Comparison of ENCODE assay signal across 8 cellular contexts in genomic region chr18:63098014-63098981, GRCh38.
A peak's percentile ranks its signal among the peaks of the same experiment; 100 is the strongest.
DNase-seq lines count a peak whose midpoint lies in the region; ATAC-seq and TF ChIP-seq lines count a peak whose summit lies in the region.

No MANE protein-coding gene starts in this region.

- H3K27ac Mint-ChIP-seq in IgD-negative memory B cell: peak overlapping the region in 2 of 3 donors; percentile 37 to 41
- peak overlapping the region; percentile 82 for H3K27ac Mint-ChIP-seq in activated naive CD8-positive, alpha-beta T cell treated with anti-CD3 and anti-CD28 coated beads, Interleukin-2, amount 10 ng/mL, durations not matched to agents 7 days and 5 days

- H3K4me3 Mint-ChIP-seq in IgD-negative memory B cell: peak overlapping the region in 1 of 4 donors; percentile 5
- H3K4me3 Mint-ChIP-seq in activated naive CD8-positive, alpha-beta T cell treated with anti-CD3 and anti-CD28 coated beads, Interleukin-2, amount 10 ng/mL, durations not matched to agents 7 days and 5 days: peak overlapping the region; percentile 73

- ATAC-seq in GM21515 (IDR thresholded peaks at IDR 0.05; ENCODE audit: unreplicated experiment): peak; percentile 75
- peak; percentile 74 for ATAC-seq in activated naive CD8-positive, alpha-beta T cell treated with anti-CD3 and anti-CD28 coated beads, Interleukin-2, amount 10 ng/mL, durations not matched to agents 7 days and 5 days (ENCODE audit: low read depth)

- no peaks in the 10 kb centered on the region for H3K9me3 Mint-ChIP-seq in IgD-negative memory B cell
- H3K9me3 Mint-ChIP-seq in activated naive CD8-positive, alpha-beta T cell treated with anti-CD3 and anti-CD28 coated beads, Interleukin-2, amount 10 ng/mL, durations not matched to agents 7 days and 5 days: peaks cover 4% of the 10 kb centered on the region

- H3K27me3 Mint-ChIP-seq in IgD-negative memory B cell: peaks cover 11% of the 10 kb centered on the region
- H3K27me3 Mint-ChIP-seq in activated naive CD8-positive, alpha-beta T cell treated with anti-CD3 and anti-CD28 coated beads, Interleukin-2, amount 10 ng/mL, durations not matched to agents 7 days and 5 days: peaks cover 27% of the 10 kb centered on the region

- DNase-seq in GM10248 (ENCODE audit: extremely low spot score) (peak; percentile 65), MG63 (no peak), SW 1271 (lab: John Stamatoyannopoulos, UW) (no peak), T1000 (lab: John Stamatoyannopoulos, UW) (no peak), NCI-H2081 (lab: John Stamatoyannopoulos, UW) (no peak)
- DNase-seq in activated naive CD8-positive, alpha-beta T cell treated with anti-CD3 and anti-CD28 coated beads, Interleukin-2, amount 10 ng/mL, durations not matched to agents 7 days and 5 days: peak; percentile 68

- H3K36me3 Mint-ChIP-seq in IgD-negative memory B cell: peaks cover 3% of the 10 kb centered on the region
- peaks cover 6% of the 10 kb centered on the region for H3K36me3 Mint-ChIP-seq in activated naive CD8-positive, alpha-beta T cell treated with anti-CD3 and anti-CD28 coated beads, Interleukin-2, amount 10 ng/mL, durations not matched to agents 7 days and 5 days

- CTCF ChIA-PET in GM10248 (lab: Yijun Ruan, JAX): interaction anchor here (2.1 to 4.9 kb wide), 2 partner anchors 13 to 81 kb away, joined by 8 to 14 read pairs; no protein-coding TSS in a partner anchor

- POLR2A ChIA-PET in GM10248 (lab: Yijun Ruan, JAX): no interaction called here
- POLR2A ChIA-PET in activated naive CD8-positive, alpha-beta T cell treated with anti-CD3 and anti-CD28 coated beads, Interleukin-2, amount 10 ng/mL, durations not matched to agents 7 days and 5 days (lab: Charles Lee): interaction anchor here (1.6 kb wide), 1 partner anchor 23 kb away, joined by 3 read pairs; no protein-coding TSS in a partner anchor

- no peaks in the 10 kb centered on the region for H3K36me3 ChIP-seq in MG63

- no peaks in the 10 kb centered on the region for H3K9me3 ChIP-seq in MG63

- H3K4me1 Mint-ChIP-seq in IgD-negative memory B cell: peaks cover 5 to 13% (median 11%) of the 10 kb centered on the region in 3 donors
- peaks cover 49% of the 10 kb centered on the region for H3K4me1 Mint-ChIP-seq in activated naive CD8-positive, alpha-beta T cell treated with anti-CD3 and anti-CD28 coated beads, Interleukin-2, amount 10 ng/mL, durations not matched to agents 7 days and 5 days

- no peak overlapping the region for H3K4me3 ChIP-seq in MG63

- TF ChIP-seq CTCF in GM10248 (IDR thresholded peaks at IDR 0.05; ENCODE audit: control extremely low read depth, extremely low read depth, low read depth, missing control alignments): no peak

- H3K27me3 ChIP-seq in MG63: peaks cover 2% of the 10 kb centered on the region; the same call in 1 of the 2 replicates

Comparison
In these comparisons a context has a peak if more than half of its experiments do, and no peak if none do; other contexts are left out.
1. DNase-seq: peak in GM10248 (single experiment) and activated naive CD8-positive, alpha-beta T cell treated with anti-CD3 and anti-CD28 coated beads, Interleukin-2, amount 10 ng/mL, durations not matched to agents 7 days and 5 days (single experiment); none in MG63 (single experiment), SW 1271 (0 of 2), T1000 (single experiment) and NCI-H2081 (0 of 2).